ENCODE assay signal across 1 cellular context in genomic region chr6:111250743-111251406, GRCh38.
TF ChIP-seq lines count a peak whose summit lies in the region.

No MANE protein-coding gene starts in this region.

TF ChIP-seq in A549, 52 proteins besides CTCF, POLR2A, EP300 and RAD21 (continued from another document):
- TF ChIP-seq TFCP2L1 (CRISPR knock-in tag; IDR thresholded peaks at IDR 0.05) (no peak), BCL3 (IDR thresholded peaks at IDR 0.05) (no peak)
